In genomic region chr18:23354625-23355024, GRCh38 we compare ENCODE assay signal across 16 cellular contexts.
DNase-seq lines count a peak whose midpoint lies in the region.
"Had no signal": no experiment of that assay in that cellular context is flagged by ENCODE, and none has a peak within 500 bp of the region (broad histone marks: within the 10 kb centered on the region; RNA-seq: fewer than 3 reads in every experiment).

No MANE protein-coding gene starts in this region.

- peak; percentile 48 for DNase-seq in Daoy (ENCODE audit: low read depth)
- DNase-seq in LHCN-M2 (ENCODE audit: low read depth): peak; percentile 28
- DNase-seq in astrocyte of the hippocampus (ENCODE audit: low read depth, low spot score): peak; percentile 70
- DNase-seq in islet precursor cell: peak; percentile 64
- no peak for DNase-seq in stimulated activated CD4-positive, alpha-beta T cell treated with anti-CD3 and anti-CD28 coated beads, Interleukin-4, amount 100 ng/mL, for 24 hours
- DNase-seq in SK-N-DZ (ENCODE audit: low spot score): no peak
- DNase-seq in NCI-H69 (lab: John Stamatoyannopoulos, UW): no peak
- DNase-seq in SKM-1 (lab: John Stamatoyannopoulos, UW; ENCODE audit: unreplicated experiment): no peak
- DNase-seq: activated CD4-positive, alpha-beta T cell treated with anti-CD3 and anti-CD28 coated beads, Interleukin-2, amount 10 ng/mL, durations not matched to agents 24 days and 14 days; activated T-cell treated with anti-CD3 and anti-CD28 coated beads, Interleukin-2, amount 50 U/mL, for 48 hours; DMS79; glutamatergic neuron; naive B cell; NCI-H1105; NCI-H2227 treated with DMSO at 0.1 percent for 48 hours; stimulated activated CD4-positive, alpha-beta T cell treated with anti-CD3 and anti-CD28 coated beads, Interleukin-1b, Interleukin-23, amount 100 ng/mL, for 48 hours had no signal

Comparison
In these comparisons a context has a peak if more than half of its experiments do, and no peak if none do; other contexts are left out.
1. DNase-seq: peak in Daoy (single experiment), LHCN-M2 (single experiment), astrocyte of the hippocampus (single experiment) and islet precursor cell (single experiment); none in stimulated activated CD4-positive, alpha-beta T cell treated with anti-CD3 and anti-CD28 coated beads, Interleukin-4, amount 100 ng/mL, for 24 hours (single experiment), SK-N-DZ (single experiment), NCI-H69 (single experiment) and SKM-1 (single experiment).